10 cellular contexts compared by ENCODE assay signal in the genomic region with DNA sequence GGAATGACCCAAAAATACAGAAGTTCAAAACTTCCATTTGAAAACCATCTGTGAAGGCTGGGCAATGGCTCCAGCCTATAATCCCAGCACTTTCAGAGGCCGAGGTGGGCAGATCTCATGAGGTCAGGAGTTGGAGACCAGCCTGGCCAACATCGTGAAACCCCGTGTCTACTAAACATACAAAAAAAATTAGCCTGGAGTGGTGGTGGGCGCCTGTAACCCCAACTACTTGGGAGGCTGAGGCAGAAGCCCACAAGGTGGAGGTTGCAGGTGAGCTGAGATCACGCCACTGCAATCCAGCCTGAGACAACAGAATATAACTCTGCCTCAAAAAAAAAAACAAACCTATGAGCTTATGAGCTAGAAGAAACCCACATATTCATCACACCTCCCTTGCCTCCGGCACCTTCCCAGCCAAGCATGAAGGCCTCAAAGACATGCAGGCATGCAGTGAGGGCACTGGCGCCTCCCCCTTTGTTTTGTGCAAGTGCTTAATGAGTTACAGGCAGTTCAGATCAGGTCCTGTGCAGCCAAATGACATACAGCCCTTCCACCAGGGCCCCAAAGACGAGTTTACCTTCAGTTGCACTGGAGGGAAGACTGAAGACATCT. TPM values are rescaled to one million over a fixed set of nuclear protein-coding genes. Genes with fewer than 3 reads are reported as not detected.
DNase-seq lines count a peak whose midpoint lies in the region; ATAC-seq and TF ChIP-seq lines count a peak whose summit lies in the region.
"Had no signal": no experiment of that assay in that cellular context is flagged by ENCODE, and none has a peak within 500 bp of the region (broad histone marks: within the 10 kb centered on the region; RNA-seq: fewer than 3 reads in every experiment).

No MANE protein-coding gene starts in this region.

- POLR2A ChIA-PET in RWPE1 (lab: Yijun Ruan, JAX; ENCODE audit: low non-redundant PET) = interaction anchor here (0.8 to 1.1 kb wide), 2 partner anchors 9 to 10 kb away, joined by 3 read pairs; partner anchors contain the start of gene HNRNPH1

- DNase-seq in activated CD8-positive, alpha-beta memory T cell treated with anti-CD3 and anti-CD28 coated beads, Interleukin-2, amount 10 ng/mL, durations not matched to agents 7 days and 5 days = no peak
- no peak for DNase-seq in activated CD8-positive, alpha-beta memory T cell treated with anti-CD3 and anti-CD28 coated beads, Interleukin-2, amount 50 U/mL, for 48 hours
- no peak for DNase-seq in RWPE1 (ENCODE audit: low spot score)
- no peak for DNase-seq in psoas muscle
- DNase-seq in GF-D8 (lab: John Stamatoyannopoulos, UW) = no peak
- DNase-seq in sciatic nerve (ENCODE audit: low spot score) = no peak
- no peak for DNase-seq in effector CD4-positive, alpha-beta T cell
- DNase-seq: NCI-H748 treated with DMSO at 0.1 percent for 48 hours, posterior cingulate gyrus had no signal

- H3K27me3 Mint-ChIP-seq in activated CD8-positive, alpha-beta memory T cell treated with anti-CD3 and anti-CD28 coated beads, Interleukin-2, amount 10 ng/mL, durations not matched to agents 7 days and 5 days = no peaks in the 10 kb centered on the region

- no peak overlapping the region for H3K4me3 ChIP-seq in psoas muscle

- H3K4me1 ChIP-seq in psoas muscle = peaks cover 56% of the 10 kb centered on the region

- H3K9me3 ChIP-seq in psoas muscle = no peaks in the 10 kb centered on the region

- peaks cover 26 to 98% of the 10 kb centered on the region in 2 donors for H3K36me3 ChIP-seq in psoas muscle (ENCODE audit: insufficient read depth in 1 of 2, low read depth in 1 of 2)

- peaks cover 76% of the 10 kb centered on the region for H3K36me3 Mint-ChIP-seq in activated CD8-positive, alpha-beta memory T cell treated with anti-CD3 and anti-CD28 coated beads, Interleukin-2, amount 10 ng/mL, durations not matched to agents 7 days and 5 days

- intact Hi-C loops in psoas muscle (cut with DNase I) = no loop called here
- intact Hi-C loops in sciatic nerve (cut with DNase I) = no loop called here

- H3K9me3 Mint-ChIP-seq in activated CD8-positive, alpha-beta memory T cell treated with anti-CD3 and anti-CD28 coated beads, Interleukin-2, amount 10 ng/mL, durations not matched to agents 7 days and 5 days (ENCODE audit: low read depth) = no peaks in the 10 kb centered on the region

- H3K4me1 Mint-ChIP-seq in activated CD8-positive, alpha-beta memory T cell treated with anti-CD3 and anti-CD28 coated beads, Interleukin-2, amount 10 ng/mL, durations not matched to agents 7 days and 5 days = peaks cover 68% of the 10 kb centered on the region

- CTCF ChIA-PET in activated CD8-positive, alpha-beta memory T cell treated with anti-CD3 and anti-CD28 coated beads, Interleukin-2, amount 10 ng/mL, durations not matched to agents 7 days and 5 days (lab: Charles Lee) = interaction anchor here (1.3 to 4.8 kb wide), 2 partner anchors 8 to 13 kb away, joined by 3 to 35 read pairs; partner anchors contain the start of gene HNRNPH1
- CTCF ChIA-PET in RWPE1 (lab: Yijun Ruan, JAX) = interaction anchor here (0.5 kb wide), 1 partner anchor 9 kb away, joined by 4 read pairs; no protein-coding TSS in a partner anchor

- H3K27ac ChIP-seq in RWPE1 (peak overlapping the region; percentile 51), psoas muscle (peak overlapping the region; percentile 11)

- H3K27me3 ChIP-seq in psoas muscle (ENCODE audit: insufficient read depth in 3 of 3, low read length in 2 of 3) = no peaks in the 10 kb centered on the region

- H3K4me3 Mint-ChIP-seq in activated CD8-positive, alpha-beta memory T cell treated with anti-CD3 and anti-CD28 coated beads, Interleukin-2, amount 10 ng/mL, durations not matched to agents 7 days and 5 days = no peak overlapping the region

- TF ChIP-seq CTCF in RWPE1 (conservative IDR thresholded peaks at IDR 0.05; ENCODE audit: low read depth) = no peak
- no peak for TF ChIP-seq CTCF in psoas muscle (IDR thresholded peaks at IDR 0.05)

- ATAC-seq in activated CD8-positive, alpha-beta memory T cell treated with anti-CD3 and anti-CD28 coated beads, Interleukin-2, amount 10 ng/mL, durations not matched to agents 7 days and 5 days = peak; percentile 7
- peak; percentile 76 for ATAC-seq in esophagus mucosa
- no peak for ATAC-seq in psoas muscle
- no peak for ATAC-seq in sciatic nerve

- WGBS in psoas muscle, 3 donors = 69 to 72% (median 71%) methylated on average over 8 of the region's 8 CpGs

- H3K27ac Mint-ChIP-seq in activated CD8-positive, alpha-beta memory T cell treated with anti-CD3 and anti-CD28 coated beads, Interleukin-2, amount 10 ng/mL, durations not matched to agents 7 days and 5 days = no peak overlapping the region

RNA-seq across cellular contexts. Expression of gene HNRNPH1, which starts 9.9 kb away (rescaled TPM):
- 1,000 to 10,000 TPM in 1 of 2 experiments, 100 to 1,000 TPM in 1; 811 to 1,007 TPM for total RNA-seq in activated CD8-positive, alpha-beta memory T cell treated with anti-CD3 and anti-CD28 coated beads, Interleukin-2, amount 10 ng/mL, durations not matched to agents 7 days and 5 days
- total RNA-seq in esophagus mucosa = 268 TPM
- total RNA-seq in psoas muscle = 100 to 1,000 TPM; 141 to 195 (median 179) TPM
- polyA plus RNA-seq in psoas muscle = 100 to 1,000 TPM; 105 to 226 (median 142) TPM
- total RNA-seq in sciatic nerve = 673 TPM

Comparison
In these comparisons a context has a peak if more than half of its experiments do, and no peak if none do; other contexts are left out.
1. ATAC-seq: peak in activated CD8-positive, alpha-beta memory T cell treated with anti-CD3 and anti-CD28 coated beads, Interleukin-2, amount 10 ng/mL, durations not matched to agents 7 days and 5 days (single experiment) and esophagus mucosa (single experiment); none in psoas muscle (0 of 4) and sciatic nerve (single experiment).